Comparison of ENCODE assay signal across 16 cellular contexts in the genomic region with DNA sequence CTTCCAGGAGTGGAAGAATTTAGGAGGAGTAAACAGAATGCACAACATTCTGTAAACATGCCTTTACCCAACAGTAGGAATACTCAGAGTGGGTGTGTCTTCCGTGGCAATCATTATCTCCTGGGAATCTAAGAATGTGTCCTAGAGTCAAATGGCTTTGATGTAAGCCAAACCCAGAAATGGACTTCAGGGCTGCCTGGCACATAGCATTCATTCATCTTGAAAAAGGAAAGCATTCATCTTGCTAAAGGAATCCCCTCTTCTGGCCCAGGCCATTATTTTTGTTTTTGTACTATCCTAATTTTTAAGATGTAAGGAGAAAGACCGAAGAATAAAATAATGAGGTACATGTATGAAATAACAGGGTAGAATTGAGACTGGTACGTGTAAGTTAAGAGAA. TPM values are rescaled to one million over a fixed set of nuclear protein-coding genes. Genes with fewer than 3 reads are reported as not detected.
"Had no signal": no experiment of that assay in that cellular context is flagged by ENCODE, and none has a peak within 500 bp of the region (broad histone marks: within the 10 kb centered on the region; RNA-seq: fewer than 3 reads in every experiment).

No MANE protein-coding gene starts in this region.

RNA-seq across cellular contexts. Expression of a gene that starts 23.2 kb away (rescaled TPM):
- total RNA-seq: natural killer cell, occipital lobe, ovary, progenitor cell of endocrine pancreas, psoas muscle, right cardiac atrium, right lobe of liver, sigmoid colon, smooth muscle cell, spleen, testis, transverse colon, upper lobe of left lung, ureter, vagina had no signal
- polyA plus RNA-seq: neural cell, ovary, psoas muscle, right cardiac atrium, sigmoid colon, smooth muscle cell, spleen had no signal

RNA-seq across cellular contexts. Expression of a gene that starts 42.3 kb away (rescaled TPM):
- total RNA-seq: natural killer cell, occipital lobe, ovary, progenitor cell of endocrine pancreas, psoas muscle, right cardiac atrium, right lobe of liver, sigmoid colon, smooth muscle cell, spleen, transverse colon, upper lobe of left lung had no signal
- polyA plus RNA-seq: neural cell, ovary, psoas muscle, right cardiac atrium, sigmoid colon, smooth muscle cell, spleen had no signal
